Comparison of ENCODE assay signal across 22 cellular contexts in genomic region chr11:78787696-78788095, GRCh38.
"Had no signal": no experiment of that assay in that cellular context is flagged by ENCODE, and none has a peak within 500 bp of the region (broad histone marks: within the 10 kb centered on the region; RNA-seq: fewer than 3 reads in every experiment).

No MANE protein-coding gene starts in this region.

- H3K27me3 Mint-ChIP-seq: progenitor cell of endocrine pancreas had no signal

- H3K4me3 ChIP-seq: coronary artery, esophagus squamous epithelium, lung, pancreas, right lobe of liver, smooth muscle cell, stomach, tibial nerve, vagina had no signal

- DNase-seq: dermis blood vessel endothelial cell; effector memory CD4-positive, alpha-beta T cell; erythroblast; esophagus squamous epithelium; foreskin melanocyte; mesenchymal stem cell; naive thymus-derived CD8-positive, alpha-beta T cell; occipital lobe; pancreas; right lobe of liver; stimulated activated CD4-positive, alpha-beta T cell treated with anti-CD3 and anti-CD28 coated beads, Interleukin-12 subunit alpha, Interleukin-12 subunit beta, amount 100 ng/mL, for 4 hours; stimulated activated CD4-positive, alpha-beta T cell treated with anti-CD3 and anti-CD28 coated beads, Interleukin-1b, Interleukin-23, amount 100 ng/mL, for 48 hours; stimulated activated CD4-positive, alpha-beta T cell treated with anti-CD3 and anti-CD28 coated beads, Interleukin-4, amount 100 ng/mL, for 24 hours; stimulated activated naive CD4-positive, alpha-beta T cell treated with Interleukin-2 at 50 U/mL for 16 hours; stomach had no signal

- H3K36me3 ChIP-seq: pancreas, right lobe of liver, stomach, tibial nerve, vagina had no signal

- H3K27me3 ChIP-seq: esophagus squamous epithelium, pancreas, right lobe of liver, stomach, tibial nerve, vagina had no signal

- H3K4me3 Mint-ChIP-seq: naive thymus-derived CD8-positive, alpha-beta T cell; stimulated activated effector memory CD8-positive, alpha-beta T cell treated with anti-CD3 and anti-CD28 coated beads, Interleukin-12 subunit alpha, Interleukin-12 subunit beta, amount 100 ng/mL, for 72 hours had no signal

- H3K27ac Mint-ChIP-seq: naive thymus-derived CD8-positive, alpha-beta T cell; progenitor cell of endocrine pancreas; stimulated activated effector memory CD8-positive, alpha-beta T cell treated with anti-CD3 and anti-CD28 coated beads, Interleukin-12 subunit alpha, Interleukin-12 subunit beta, amount 100 ng/mL, for 72 hours had no signal

- H3K27ac ChIP-seq: coronary artery, esophagus squamous epithelium, pancreas, right lobe of liver, stomach, tibial nerve, vagina had no signal

- H3K36me3 Mint-ChIP-seq: naive thymus-derived CD8-positive, alpha-beta T cell; stimulated activated effector memory CD8-positive, alpha-beta T cell treated with anti-CD3 and anti-CD28 coated beads, Interleukin-12 subunit alpha, Interleukin-12 subunit beta, amount 100 ng/mL, for 72 hours had no signal

- H3K9me3 ChIP-seq: esophagus squamous epithelium, pancreas, right lobe of liver, stomach, tibial nerve, vagina had no signal

- ATAC-seq: naive thymus-derived CD8-positive, alpha-beta T cell; pancreas; right lobe of liver; stimulated activated effector memory CD8-positive, alpha-beta T cell treated with anti-CD3 and anti-CD28 coated beads, Interleukin-12 subunit alpha, Interleukin-12 subunit beta, amount 100 ng/mL, for 72 hours had no signal

- H3K4me1 ChIP-seq: right lobe of liver, stomach had no signal

- H3K9me3 Mint-ChIP-seq: naive thymus-derived CD8-positive, alpha-beta T cell; stimulated activated effector memory CD8-positive, alpha-beta T cell treated with anti-CD3 and anti-CD28 coated beads, Interleukin-12 subunit alpha, Interleukin-12 subunit beta, amount 100 ng/mL, for 72 hours had no signal

- H3K4me1 Mint-ChIP-seq: naive thymus-derived CD8-positive, alpha-beta T cell; stimulated activated effector memory CD8-positive, alpha-beta T cell treated with anti-CD3 and anti-CD28 coated beads, Interleukin-12 subunit alpha, Interleukin-12 subunit beta, amount 100 ng/mL, for 72 hours had no signal
